In genomic region chr10:107585630-107586029, GRCh38 we compare ENCODE assay signal across 25 cellular contexts.
"Had no signal": no experiment of that assay in that cellular context is flagged by ENCODE, and none has a peak within 500 bp of the region (broad histone marks: within the 10 kb centered on the region; RNA-seq: fewer than 3 reads in every experiment).

No MANE protein-coding gene starts in this region.

- FAIRE-seq: colon had no signal

- H3K9me3 ChIP-seq: ovary, thyroid gland had no signal

- H3K36me3 ChIP-seq: gastroesophageal sphincter, ovary, sigmoid colon, stomach, thyroid gland had no signal

- DNase-seq: activated CD4-positive, alpha-beta T cell treated with anti-CD3 and anti-CD28 coated beads for 36 hours; activated CD4-positive, CD25-positive, alpha-beta regulatory T cell; activated CD8-positive, alpha-beta memory T cell treated with anti-CD3 and anti-CD28 coated beads, Interleukin-2, amount 10 ng/mL, durations not matched to agents 7 days and 5 days; activated CD8-positive, alpha-beta T cell treated with anti-CD3 and anti-CD28 coated beads, Interleukin-2, amount 10 ng/mL, durations not matched to agents 7 days and 5 days; activated naive CD4-positive, alpha-beta T cell; activated T-cell treated with anti-CD3 and anti-CD28 coated beads for 4 hours; activated T-cell treated with anti-CD3 and anti-CD28 coated beads, Interleukin-2, amount 50 U/mL, for 72 hours; anterior cingulate cortex; effector CD8-positive, alpha-beta T cell; erythroblast; islet precursor cell; left ventricle myocardium superior; midbrain; naive thymus-derived CD4-positive, alpha-beta T cell; ovary; sigmoid colon; stimulated activated CD4-positive, alpha-beta T cell treated with anti-CD3 and anti-CD28 coated beads, Interleukin-1b, Interleukin-23, amount 100 ng/mL, for 48 hours; stimulated activated CD4-positive, alpha-beta T cell treated with anti-CD3 and anti-CD28 coated beads, Interleukin-4, amount 100 ng/mL, for 4 hours; stimulated activated CD8-positive, alpha-beta memory T cell treated with anti-CD3 and anti-CD28 coated beads, Interleukin-4, amount 100 ng/mL, for 48 hours; stomach; thyroid gland had no signal

- H3K4me2 ChIP-seq: hepatocyte, smooth muscle cell had no signal

- H3K27ac ChIP-seq: gastroesophageal sphincter, hepatocyte, ovary, sigmoid colon, stomach, thyroid gland had no signal

- H3K4me3 ChIP-seq: gastroesophageal sphincter, hepatocyte, ovary, sigmoid colon, smooth muscle cell, stomach, thyroid gland had no signal

- H2AFZ ChIP-seq: hepatocyte had no signal

- H3K4me1 ChIP-seq: gastroesophageal sphincter, sigmoid colon, stomach, thyroid gland had no signal

- H3K27me3 ChIP-seq: gastroesophageal sphincter, hepatocyte, ovary, sigmoid colon, stomach, thyroid gland had no signal
